3 cellular contexts compared by ENCODE assay signal in genomic region chr12:27055966-27056365, GRCh38.
TF ChIP-seq lines count a peak whose summit lies in the region.

No MANE protein-coding gene starts in this region.

TF ChIP-seq in SK-N-SH, 30 proteins besides CTCF, POLR2A, EP300 and RAD21:
- TF ChIP-seq POLR2AphosphoS5 (IDR thresholded peaks at IDR 0.05; ENCODE audit: low read depth, low read length) = no peak

TF ChIP-seq in SK-N-SH treated with all-trans-retinoic acid at 6 μM for 48 hours, 23 proteins besides CTCF, POLR2A, EP300 and RAD21:
- TF ChIP-seq ZNF70 (CRISPR knock-in tag; IDR thresholded peaks at IDR 0.05) (no peak), BACH2 (CRISPR knock-in tag; IDR thresholded peaks at IDR 0.05; ENCODE audit: borderline replicate concordance) (no peak), SNAI2 (CRISPR knock-in tag; IDR thresholded peaks at IDR 0.05) (no peak), TCF4 (CRISPR knock-in tag; IDR thresholded peaks at IDR 0.05; ENCODE audit: borderline replicate concordance) (no peak), ZNF565 (CRISPR knock-in tag; conservative IDR thresholded peaks at IDR 0.05; ENCODE audit: low read depth) (no peak), PPARA (CRISPR knock-in tag; IDR thresholded peaks at IDR 0.05; ENCODE audit: borderline replicate concordance) (no peak), ZNF8 (CRISPR knock-in tag; IDR thresholded peaks at IDR 0.05) (no peak), CREB5 (CRISPR knock-in tag; IDR thresholded peaks at IDR 0.05; ENCODE audit: low read depth) (no peak), CSRNP3 (CRISPR knock-in tag; IDR thresholded peaks at IDR 0.05) (no peak)
- TF ChIP-seq, protein P1, sequence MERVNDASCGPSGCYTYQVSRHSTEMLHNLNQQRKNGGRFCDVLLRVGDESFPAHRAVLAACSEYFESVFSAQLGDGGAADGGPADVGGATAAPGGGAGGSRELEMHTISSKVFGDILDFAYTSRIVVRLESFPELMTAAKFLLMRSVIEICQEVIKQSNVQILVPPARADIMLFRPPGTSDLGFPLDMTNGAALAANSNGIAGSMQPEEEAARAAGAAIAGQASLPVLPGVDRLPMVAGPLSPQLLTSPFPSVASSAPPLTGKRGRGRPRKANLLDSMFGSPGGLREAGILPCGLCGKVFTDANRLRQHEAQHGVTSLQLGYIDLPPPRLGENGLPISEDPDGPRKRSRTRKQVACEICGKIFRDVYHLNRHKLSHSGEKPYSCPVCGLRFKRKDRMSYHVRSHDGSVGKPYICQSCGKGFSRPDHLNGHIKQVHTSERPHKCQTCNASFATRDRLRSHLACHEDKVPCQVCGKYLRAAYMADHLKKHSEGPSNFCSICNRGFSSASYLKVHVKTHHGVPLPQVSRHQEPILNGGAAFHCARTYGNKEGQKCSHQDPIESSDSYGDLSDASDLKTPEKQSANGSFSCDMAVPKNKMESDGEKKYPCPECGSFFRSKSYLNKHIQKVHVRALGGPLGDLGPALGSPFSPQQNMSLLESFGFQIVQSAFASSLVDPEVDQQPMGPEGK (CRISPR knock-in tag; IDR thresholded peaks at IDR 0.05; ENCODE audit: borderline replicate concordance) = no peak
- TF ChIP-seq, protein P2, sequence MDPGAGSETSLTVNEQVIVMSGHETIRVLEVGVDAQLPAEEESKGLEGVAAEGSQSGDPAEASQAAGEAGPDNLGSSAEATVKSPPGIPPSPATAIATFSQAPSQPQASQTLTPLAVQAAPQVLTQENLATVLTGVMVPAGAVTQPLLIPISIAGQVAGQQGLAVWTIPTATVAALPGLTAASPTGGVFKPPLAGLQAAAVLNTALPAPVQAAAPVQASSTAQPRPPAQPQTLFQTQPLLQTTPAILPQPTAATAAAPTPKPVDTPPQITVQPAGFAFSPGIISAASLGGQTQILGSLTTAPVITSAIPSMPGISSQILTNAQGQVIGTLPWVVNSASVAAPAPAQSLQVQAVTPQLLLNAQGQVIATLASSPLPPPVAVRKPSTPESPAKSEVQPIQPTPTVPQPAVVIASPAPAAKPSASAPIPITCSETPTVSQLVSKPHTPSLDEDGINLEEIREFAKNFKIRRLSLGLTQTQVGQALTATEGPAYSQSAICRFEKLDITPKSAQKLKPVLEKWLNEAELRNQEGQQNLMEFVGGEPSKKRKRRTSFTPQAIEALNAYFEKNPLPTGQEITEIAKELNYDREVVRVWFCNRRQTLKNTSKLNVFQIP (CRISPR knock-in tag; IDR thresholded peaks at IDR 0.05; ENCODE audit: borderline replicate concordance, low read depth) = no peak

TF ChIP-seq in K562, 482 proteins besides CTCF, POLR2A, EP300 and RAD21:
- TF ChIP-seq HINFP (tag; conservative IDR thresholded peaks at IDR 0.05; ENCODE audit: low read depth) = 0 out of 2 replicates have a peak, but pooled peaks have one; percentile 31
- TF ChIP-seq, protein P3, sequence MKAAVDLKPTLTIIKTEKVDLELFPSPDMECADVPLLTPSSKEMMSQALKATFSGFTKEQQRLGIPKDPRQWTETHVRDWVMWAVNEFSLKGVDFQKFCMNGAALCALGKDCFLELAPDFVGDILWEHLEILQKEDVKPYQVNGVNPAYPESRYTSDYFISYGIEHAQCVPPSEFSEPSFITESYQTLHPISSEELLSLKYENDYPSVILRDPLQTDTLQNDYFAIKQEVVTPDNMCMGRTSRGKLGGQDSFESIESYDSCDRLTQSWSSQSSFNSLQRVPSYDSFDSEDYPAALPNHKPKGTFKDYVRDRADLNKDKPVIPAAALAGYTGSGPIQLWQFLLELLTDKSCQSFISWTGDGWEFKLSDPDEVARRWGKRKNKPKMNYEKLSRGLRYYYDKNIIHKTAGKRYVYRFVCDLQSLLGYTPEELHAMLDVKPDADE (conservative IDR thresholded peaks at IDR 0.05; ENCODE audit: control insufficient read depth, low read depth, low read length) = no peak
